Comparison of ENCODE assay signal across 15 cellular contexts in the genomic region with DNA sequence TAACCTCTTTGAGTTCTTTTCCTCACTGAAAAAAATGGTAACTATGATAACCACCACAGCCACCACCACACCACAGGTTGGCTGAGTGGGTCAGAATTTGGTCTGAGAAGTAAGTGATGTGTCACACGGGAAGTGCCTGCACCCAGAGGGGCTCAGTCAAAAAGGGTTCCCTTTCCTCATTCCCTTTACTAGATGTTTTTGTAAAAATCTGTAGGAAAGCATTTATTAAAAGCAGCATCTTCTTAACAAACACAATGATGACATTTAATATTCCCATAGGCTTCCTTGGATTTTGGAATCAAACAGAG. TPM values are rescaled to one million over a fixed set of nuclear protein-coding genes. Genes with fewer than 3 reads are reported as not detected.
DNase-seq lines count a peak whose midpoint lies in the region; ATAC-seq and TF ChIP-seq lines count a peak whose summit lies in the region.
"Had no signal": no experiment of that assay in that cellular context is flagged by ENCODE, and none has a peak within 500 bp of the region (broad histone marks: within the 10 kb centered on the region; RNA-seq: fewer than 3 reads in every experiment).

No MANE protein-coding gene starts in this region.

- H3F3A ChIP-seq in GM23338 (replicated peaks; ENCODE audit: low read depth): no peaks in the 10 kb centered on the region

- H3K36me3 Mint-ChIP-seq in activated CD8-positive, alpha-beta T cell treated with anti-CD3 and anti-CD28 coated beads for 36 hours (ENCODE audit: low read depth): no peaks in the 10 kb centered on the region
- no peaks in the 10 kb centered on the region for H3K36me3 Mint-ChIP-seq in natural killer cell treated with Interleukin-12 subunit alpha and Interleukin-12 subunit beta and Interleukin-15 and Interleukin-18, amount 100 ng/mL, for 72 hours
- H3K36me3 Mint-ChIP-seq in GM23338 (ENCODE audit: low read depth): no peaks in the 10 kb centered on the region
- H3K36me3 Mint-ChIP-seq: WTC11 had no signal

- peak; percentile 46 for DNase-seq in SKM-1 treated with dmso at 0.1 percent for 144 hours (lab: John Stamatoyannopoulos, UW; ENCODE audit: unreplicated experiment)
- no peak for DNase-seq in SKM-1 (lab: John Stamatoyannopoulos, UW; ENCODE audit: unreplicated experiment)
- peak; percentile 33 for DNase-seq in HT1080 (ENCODE audit: low read depth)
- DNase-seq in activated CD8-positive, alpha-beta T cell treated with anti-CD3 and anti-CD28 coated beads for 36 hours: peak; percentile 46
- DNase-seq in natural killer cell treated with Interleukin-12 subunit alpha and Interleukin-12 subunit beta and Interleukin-15 and Interleukin-18, amount 100 ng/mL, for 72 hours (ENCODE audit: low spot score): no peak
- no peak for DNase-seq in dorsolateral prefrontal cortex
- DNase-seq in GM23338 (ENCODE audit: low spot score): no peak
- DNase-seq in kidney glomerular epithelial cell (lab: John Stamatoyannopoulos, UW): no peak

- H3K27ac ChIP-seq in dorsolateral prefrontal cortex: no peak overlapping the region
- no peak overlapping the region for H3K27ac ChIP-seq in GM23338 (ENCODE audit: low read depth)
- H3K27ac ChIP-seq: A549, neutrophil, testis had no signal

- POLR2A ChIA-PET in activated CD8-positive, alpha-beta T cell treated with anti-CD3 and anti-CD28 coated beads for 36 hours (lab: Charles Lee): interaction anchor here (0.6 to 1.5 kb wide), 12 partner anchors 51 to 848 kb away, joined by 3 to 5 read pairs (median 3); a partner anchor contains a TSS

- H3K27me3 ChIP-seq in dorsolateral prefrontal cortex (no peaks in the 10 kb centered on the region), GM23338 (ENCODE audit: insufficient read depth) (no peaks in the 10 kb centered on the region)
- H3K27me3 ChIP-seq: adrenal gland, neutrophil, testis had no signal

- intact Hi-C loops in activated CD8-positive, alpha-beta T cell treated with anti-CD3 and anti-CD28 coated beads for 36 hours (cut with micrococcal nuclease): loop anchor here (5.0 kb wide), 2 partner anchors 57 to 277 kb away; a partner anchor contains a TSS
- intact Hi-C loops in dorsolateral prefrontal cortex (cut with DNase I): loop anchor here in 1 of 2 donors (2.0 to 10.0 kb wide), 3 partner anchors 114 to 342 kb away; no protein-coding TSS in a partner anchor

- no peaks in the 10 kb centered on the region for H3K4me1 ChIP-seq in GM23338 (ENCODE audit: insufficient read depth)
- H3K4me1 ChIP-seq: A549, testis had no signal

- no peaks in the 10 kb centered on the region for H3K79me2 ChIP-seq in GM23338 (replicated peaks; ENCODE audit: insufficient read depth)

- no peaks in the 10 kb centered on the region for H4K20me1 ChIP-seq in GM23338 (replicated peaks; ENCODE audit: insufficient read depth)

- no peak overlapping the region for H3K4me3 Mint-ChIP-seq in activated CD8-positive, alpha-beta T cell treated with anti-CD3 and anti-CD28 coated beads for 36 hours
- no peak overlapping the region for H3K4me3 Mint-ChIP-seq in natural killer cell treated with Interleukin-12 subunit alpha and Interleukin-12 subunit beta and Interleukin-15 and Interleukin-18, amount 100 ng/mL, for 72 hours
- no peak overlapping the region for H3K4me3 Mint-ChIP-seq in GM23338
- H3K4me3 Mint-ChIP-seq: WTC11 had no signal

- ATAC-seq in activated CD8-positive, alpha-beta T cell treated with anti-CD3 and anti-CD28 coated beads for 36 hours: peak; percentile 49
- peak; percentile 61 to 69 for ATAC-seq in natural killer cell treated with Interleukin-12 subunit alpha and Interleukin-12 subunit beta and Interleukin-15 and Interleukin-18, amount 100 ng/mL, for 72 hours
- no peak for ATAC-seq in GM23338

- H3K9me3 Mint-ChIP-seq in activated CD8-positive, alpha-beta T cell treated with anti-CD3 and anti-CD28 coated beads for 36 hours: no peaks in the 10 kb centered on the region
- no peaks in the 10 kb centered on the region for H3K9me3 Mint-ChIP-seq in natural killer cell treated with Interleukin-12 subunit alpha and Interleukin-12 subunit beta and Interleukin-15 and Interleukin-18, amount 100 ng/mL, for 72 hours
- H3K9me3 Mint-ChIP-seq in GM23338: no peaks in the 10 kb centered on the region; the same call in 2 of the 3 replicates
- H3K9me3 Mint-ChIP-seq: WTC11 had no signal

- H3K4me3 ChIP-seq in dorsolateral prefrontal cortex (no peak overlapping the region), GM23338 (no peak overlapping the region)
- H3K4me3 ChIP-seq: A549, adrenal gland, testis had no signal

- H3K9me2 ChIP-seq in GM23338 (ENCODE audit: insufficient read depth): no peaks in the 10 kb centered on the region

- no peak overlapping the region for H3K4me2 ChIP-seq in GM23338
- H3K4me2 ChIP-seq: A549 had no signal

- TF ChIP-seq CTCF in activated CD8-positive, alpha-beta T cell treated with anti-CD3 and anti-CD28 coated beads for 36 hours (IDR thresholded peaks at IDR 0.05): no peak
- TF ChIP-seq CTCF in dorsolateral prefrontal cortex (IDR thresholded peaks at IDR 0.05 in 54 of 56, conservative IDR thresholded peaks at IDR 0.05 in 2 of 56; ENCODE audit: low read depth in 1 of 56, partially characterized antibody in 56 of 56) (no peak), GM23338 (conservative IDR thresholded peaks at IDR 0.05; ENCODE audit: low read depth in 2 of 2) (no peak)

- no peak overlapping the region for H3K27ac Mint-ChIP-seq in activated CD8-positive, alpha-beta T cell treated with anti-CD3 and anti-CD28 coated beads for 36 hours
- no peak overlapping the region for H3K27ac Mint-ChIP-seq in natural killer cell treated with Interleukin-12 subunit alpha and Interleukin-12 subunit beta and Interleukin-15 and Interleukin-18, amount 100 ng/mL, for 72 hours
- H3K27ac Mint-ChIP-seq in GM23338: no peak overlapping the region
- H3K27ac Mint-ChIP-seq: WTC11 had no signal

- no peaks in the 10 kb centered on the region for H3K36me3 ChIP-seq in GM23338 (ENCODE audit: insufficient read depth)
- H3K36me3 ChIP-seq: adrenal gland, neutrophil had no signal

- peaks cover 6% of the 10 kb centered on the region for H3K4me1 Mint-ChIP-seq in activated CD8-positive, alpha-beta T cell treated with anti-CD3 and anti-CD28 coated beads for 36 hours (ENCODE audit: low read depth)
- peaks cover 0 to 8% of the 10 kb centered on the region in 2 donors for H3K4me1 Mint-ChIP-seq in natural killer cell treated with Interleukin-12 subunit alpha and Interleukin-12 subunit beta and Interleukin-15 and Interleukin-18, amount 100 ng/mL, for 72 hours (ENCODE audit: low read depth in 2 of 2)
- H3K4me1 Mint-ChIP-seq in GM23338: no peaks in the 10 kb centered on the region
- H3K4me1 Mint-ChIP-seq: WTC11 had no signal

- CTCF ChIA-PET in activated CD8-positive, alpha-beta T cell treated with anti-CD3 and anti-CD28 coated beads for 36 hours (lab: Charles Lee): interaction anchor here (0.6 to 6.8 kb wide), 83 partner anchors 11 to 350 kb away, joined by 3 to 98 read pairs (median 6); a partner anchor contains a TSS

- no peak overlapping the region for H2AFZ ChIP-seq in GM23338

- H3K27me3 Mint-ChIP-seq in activated CD8-positive, alpha-beta T cell treated with anti-CD3 and anti-CD28 coated beads for 36 hours: no peaks in the 10 kb centered on the region
- no peaks in the 10 kb centered on the region for H3K27me3 Mint-ChIP-seq in natural killer cell treated with Interleukin-12 subunit alpha and Interleukin-12 subunit beta and Interleukin-15 and Interleukin-18, amount 100 ng/mL, for 72 hours
- H3K27me3 Mint-ChIP-seq in GM23338 (ENCODE audit: insufficient read depth, low read depth, poor library complexity): peaks cover 3% of the 10 kb centered on the region

RNA-seq across cellular contexts. Expression of a gene that starts 23.2 kb away (rescaled TPM):
- total RNA-seq in HT1080 (2014; rRNA removed; shearing (Covaris generic)): not detected in 2 replicates
- 0.10 TPM in 1 of 2 replicates, not detected in the other for polyA plus RNA-seq in HT1080 (2015; cell fraction: cytosol; rRNA removed)
- not detected in 2 replicates for polyA plus RNA-seq in HT1080 (2015; cell fraction: nucleus; rRNA removed)
- under 1 TPM; 0.38 to 0.83 TPM for total RNA-seq in activated CD8-positive, alpha-beta T cell treated with anti-CD3 and anti-CD28 coated beads for 36 hours
- total RNA-seq in natural killer cell treated with Interleukin-12 subunit alpha and Interleukin-12 subunit beta and Interleukin-15 and Interleukin-18, amount 100 ng/mL, for 72 hours: under 1 TPM in 1 of 2 donors, not detected in 1; 0.50 TPM
- total RNA-seq in dorsolateral prefrontal cortex: 10 to 100 TPM in 18 of 120 experiments, 1 to 10 TPM in 102; 1.7 to 13.7 (median 6.6) TPM
- 1.6 and 2.1 TPM in 2 replicates for total RNA-seq in GM23338 (2014; rRNA removed; shearing (Covaris generic))
- polyA plus RNA-seq in GM23338 (2016; fragmentation: Nextera tagmentation; extraction: Ambion mirVana): 1.7 and 2.3 TPM in 2 replicates
- total RNA-seq: G401 had no signal
- polyA plus RNA-seq: A549 had no signal

RNA-seq across cellular contexts. Expression of a gene that starts 30.4 kb away (rescaled TPM):
- not detected in 2 replicates for total RNA-seq in HT1080 (2014; rRNA removed; shearing (Covaris generic))
- polyA plus RNA-seq in HT1080 (2015; cell fraction: cytosol; rRNA removed): not detected in 2 replicates
- polyA plus RNA-seq in HT1080 (2015; cell fraction: nucleus; rRNA removed): not detected in 2 replicates
- under 1 TPM; 0.16 to 0.38 TPM for total RNA-seq in activated CD8-positive, alpha-beta T cell treated with anti-CD3 and anti-CD28 coated beads for 36 hours
- total RNA-seq in natural killer cell treated with Interleukin-12 subunit alpha and Interleukin-12 subunit beta and Interleukin-15 and Interleukin-18, amount 100 ng/mL, for 72 hours: under 1 TPM in 1 of 2 donors, not detected in 1; 0.21 TPM
- total RNA-seq in dorsolateral prefrontal cortex: 1 to 10 TPM in 98 of 120 experiments, under 1 TPM in 22; 0.59 to 4.3 (median 1.5) TPM
- total RNA-seq in GM23338 (2014; rRNA removed; shearing (Covaris generic)): 0.27 TPM in 1 of 2 replicates, not detected in the other
- 0.10 TPM in 1 of 2 replicates, not detected in the other for polyA plus RNA-seq in GM23338 (2016; fragmentation: Nextera tagmentation; extraction: Ambion mirVana)
- total RNA-seq: G401, HepG2 had no signal
- polyA plus RNA-seq: HepG2 had no signal

Comparison
In these comparisons a context has a peak if more than half of its experiments do, and no peak if none do; other contexts are left out.
1. DNase-seq: peak in SKM-1 treated with dmso at 0.1 percent for 144 hours (single experiment), HT1080 (single experiment) and activated CD8-positive, alpha-beta T cell treated with anti-CD3 and anti-CD28 coated beads for 36 hours (single experiment); none in SKM-1 (single experiment), natural killer cell treated with Interleukin-12 subunit alpha and Interleukin-12 subunit beta and Interleukin-15 and Interleukin-18, amount 100 ng/mL, for 72 hours (single experiment), dorsolateral prefrontal cortex (0 of 10), GM23338 (single experiment) and kidney glomerular epithelial cell (single experiment).